In genomic region chr20:38033330-38034107, GRCh38 we compare ENCODE assay signal across 8 cellular contexts.
DNase-seq lines count a peak whose midpoint lies in the region; ATAC-seq and TF ChIP-seq lines count a peak whose summit lies in the region.

Gene RPRD1B, plus strand, starts transcription at chr20:38033746. Its CDS starts 202 bp downstream, at chr20:38033948.
Gene TTI1, minus strand, starts transcription at chr20:38033456. Its CDS starts 19,640 bp downstream, at chr20:38013816.

- TF ChIP-seq CTCF in HFF-Myc (IDR thresholded peaks at IDR 0.05; ENCODE audit: low read depth, low read length, missing control alignments): no peak

- no peaks in the 10 kb centered on the region for H3K9me3 Mint-ChIP-seq in activated naive CD4-positive, alpha-beta T cell treated with anti-CD3 and anti-CD28 coated beads, Interleukin-2, amount 50 U/mL, for 24 hours

- peak; percentile 94 for ATAC-seq in SK-N-SH treated with all-trans-retinoic acid at 6 μM for 48 hours

- peak within 1 kb of the TSS; percentile 99 for H3K27ac Mint-ChIP-seq in activated naive CD4-positive, alpha-beta T cell treated with anti-CD3 and anti-CD28 coated beads, Interleukin-2, amount 50 U/mL, for 24 hours

- peak within 1 kb of the TSS; percentile 82 for H3K4me3 ChIP-seq in HFF-Myc (replicated peaks; ENCODE audit: low read depth, low read length)

- H3K27ac ChIP-seq in substantia nigra (ENCODE audit: low read depth, low read length, poor library complexity, severe bottlenecking): peak within 1 kb of the TSS; percentile 94

- peak within 1 kb of the TSS; percentile 99 for H3K4me3 Mint-ChIP-seq in activated naive CD4-positive, alpha-beta T cell treated with anti-CD3 and anti-CD28 coated beads, Interleukin-2, amount 50 U/mL, for 24 hours

- no peaks in the 10 kb centered on the region for H3K27me3 Mint-ChIP-seq in activated naive CD4-positive, alpha-beta T cell treated with anti-CD3 and anti-CD28 coated beads, Interleukin-2, amount 50 U/mL, for 24 hours

- DNase-seq in GM04503 (ENCODE audit: low read depth): peak; percentile 50
- peak; percentile 46 for DNase-seq in HFF-Myc (ENCODE audit: extremely low read depth, low read depth)
- peak; percentile 76 for DNase-seq in NCI-H1048 (lab: John Stamatoyannopoulos, UW)
- DNase-seq in germinal center (ENCODE audit: low spot score): peak; percentile 87
- peak; percentile 38 for DNase-seq in non-pigmented ciliary epithelial cell (ENCODE audit: low read depth)
- peak; percentile 36 to 96 (median 89) for DNase-seq in substantia nigra (lab: John Stamatoyannopoulos, UW)

- H3K4me1 Mint-ChIP-seq in activated naive CD4-positive, alpha-beta T cell treated with anti-CD3 and anti-CD28 coated beads, Interleukin-2, amount 50 U/mL, for 24 hours: peaks cover 76% of the 10 kb centered on the region

- H3K36me3 Mint-ChIP-seq in activated naive CD4-positive, alpha-beta T cell treated with anti-CD3 and anti-CD28 coated beads, Interleukin-2, amount 50 U/mL, for 24 hours: peaks cover 15% of the 10 kb centered on the region

TF ChIP-seq in SK-N-SH treated with all-trans-retinoic acid at 6 μM for 48 hours, 23 proteins besides CTCF, POLR2A, EP300 and RAD21:
- TF ChIP-seq CSDC2 (CRISPR knock-in tag; IDR thresholded peaks at IDR 0.05) (no peak), SNAI2 (CRISPR knock-in tag; IDR thresholded peaks at IDR 0.05) (no peak), ZNF8 (CRISPR knock-in tag; IDR thresholded peaks at IDR 0.05) (no peak), GLIS3 (CRISPR knock-in tag; IDR thresholded peaks at IDR 0.05) (no peak), RARB (CRISPR knock-in tag; IDR thresholded peaks at IDR 0.05) (no peak), ZC3H10 (CRISPR knock-in tag; IDR thresholded peaks at IDR 0.05) (no peak), CREB5 (CRISPR knock-in tag; IDR thresholded peaks at IDR 0.05; ENCODE audit: low read depth) (no peak), TCF4 (CRISPR knock-in tag; IDR thresholded peaks at IDR 0.05; ENCODE audit: borderline replicate concordance) (no peak), ZNF70 (CRISPR knock-in tag; IDR thresholded peaks at IDR 0.05) (no peak), PATZ1 (CRISPR knock-in tag; IDR thresholded peaks at IDR 0.05; ENCODE audit: borderline replicate concordance) (no peak), TSHZ2 (CRISPR knock-in tag; IDR thresholded peaks at IDR 0.05) (no peak)

Comparison
In these comparisons a context has a peak if more than half of its experiments do, and no peak if none do; other contexts are left out.
1. Peak in every context shown above with its lines: DNase-seq, ATAC-seq, H3K4me3 ChIP-seq and H3K27ac ChIP-seq.
2. DNase-seq: peak in every context shown above with its lines; median percentile 89 in substantia nigra; 87 in germinal center; 76 in NCI-H1048; 50 in GM04503; 46 in HFF-Myc; 38 in non-pigmented ciliary epithelial cell.